ENCODE assay signal across 26 cellular contexts in the genomic region with DNA sequence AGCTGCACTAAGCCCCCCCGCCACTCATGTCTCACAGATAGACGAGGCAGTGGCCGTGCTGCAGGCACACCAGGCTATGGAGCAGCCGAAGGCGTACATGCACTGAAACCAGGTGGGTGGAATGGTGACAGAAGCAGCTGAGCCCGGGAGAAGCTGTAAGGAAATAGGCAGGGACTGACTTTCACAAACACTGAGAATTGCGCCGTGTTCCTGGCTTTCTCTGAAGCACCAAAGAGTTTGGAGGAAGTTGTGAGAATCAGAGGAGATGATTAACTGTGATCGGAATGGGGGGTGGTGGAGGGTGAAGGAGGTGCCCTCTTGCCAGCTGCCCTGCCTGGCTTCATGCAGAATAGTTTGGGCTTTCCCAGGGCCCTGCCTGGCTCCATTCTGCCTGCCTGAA. TPM values are rescaled to one million over a fixed set of nuclear protein-coding genes. Genes with fewer than 3 reads are reported as not detected.
A peak's percentile ranks its signal among the peaks of the same experiment; 100 is the strongest.
DNase-seq lines count a peak whose midpoint lies in the region; ATAC-seq, FAIRE-seq and TF ChIP-seq lines count a peak whose summit lies in the region.
"Had no signal": no experiment of that assay in that cellular context is flagged by ENCODE, and none has a peak within 500 bp of the region (broad histone marks: within the 10 kb centered on the region; RNA-seq: fewer than 3 reads in every experiment).

No MANE protein-coding gene starts in this region.

- 61 to 85% methylated on average over 3 to 5 of the region's 9 CpGs for WGBS in gastroesophageal sphincter (ENCODE audit: low coverage in 1 of 2), 2 donors

- no peak for DNase-seq in activated naive CD4-positive, alpha-beta T cell treated with anti-CD3 and anti-CD28 coated beads, Interleukin-2, amount 50 U/mL, for 72 hours (ENCODE audit: low spot score in 2 of 2)
- no peak for DNase-seq in activated naive CD4-positive, alpha-beta T cell treated with anti-CD3 and anti-CD28 coated beads, Interleukin-2, amount 10 ng/mL, durations not matched to agents 7 days and 5 days
- DNase-seq in activated naive CD8-positive, alpha-beta T cell treated with anti-CD3 and anti-CD28 coated beads, Interleukin-2, amount 50 U/mL, for 24 hours: no peak
- DNase-seq in foreskin fibroblast (peak; percentile 43 to 74), superior temporal gyrus (ENCODE audit: extremely low spot score) (peak; percentile 17), urothelium cell line (ENCODE audit: low spot score) (no peak)
- DNase-seq in activated CD8-positive, alpha-beta memory T cell treated with anti-CD3 and anti-CD28 coated beads for 24 hours: no peak
- DNase-seq: 8988T, AML-193, body of pancreas, COR-L47, DND-41, lower lobe of right lung, NCI-H1105, NCI-H1930, NCI-H226, SHP77, transverse colon had no signal

- peaks cover 0 to 9% of the 10 kb centered on the region in 2 donors for H3K36me3 Mint-ChIP-seq in activated naive CD4-positive, alpha-beta T cell treated with anti-CD3 and anti-CD28 coated beads, Interleukin-2, amount 50 U/mL, for 72 hours
- peaks cover 39% of the 10 kb centered on the region for H3K36me3 Mint-ChIP-seq in activated naive CD4-positive, alpha-beta T cell treated with anti-CD3 and anti-CD28 coated beads, Interleukin-2, amount 10 ng/mL, durations not matched to agents 7 days and 5 days
- peaks cover 42% of the 10 kb centered on the region for H3K36me3 Mint-ChIP-seq in activated naive CD8-positive, alpha-beta T cell treated with anti-CD3 and anti-CD28 coated beads, Interleukin-2, amount 50 U/mL, for 24 hours (ENCODE audit: low read depth)

- H3K36me3 ChIP-seq in gastroesophageal sphincter: peaks cover 0 to 78% of the 10 kb centered on the region in 2 donors

- H3K9me3 Mint-ChIP-seq in activated naive CD4-positive, alpha-beta T cell treated with anti-CD3 and anti-CD28 coated beads, Interleukin-2, amount 50 U/mL, for 72 hours: no peaks in the 10 kb centered on the region
- H3K9me3 Mint-ChIP-seq in activated naive CD4-positive, alpha-beta T cell treated with anti-CD3 and anti-CD28 coated beads, Interleukin-2, amount 10 ng/mL, durations not matched to agents 7 days and 5 days: no peaks in the 10 kb centered on the region
- no peaks in the 10 kb centered on the region for H3K9me3 Mint-ChIP-seq in activated naive CD8-positive, alpha-beta T cell treated with anti-CD3 and anti-CD28 coated beads, Interleukin-2, amount 50 U/mL, for 24 hours
- H3K9me3 Mint-ChIP-seq: activated T-helper 17 cell treated with anti-CD3 and anti-CD28 coated beads, Interleukin-2, amount 50 U/mL, for 72 hours; neural crest cell had no signal

- TF ChIP-seq CTCF in foreskin fibroblast (IDR thresholded peaks at IDR 0.05; ENCODE audit: low read depth, low read length) (no peak), gastroesophageal sphincter (IDR thresholded peaks at IDR 0.05) (no peak)

- no peaks in the 10 kb centered on the region for H3K4me1 ChIP-seq in gastroesophageal sphincter
- H3K4me1 ChIP-seq: body of pancreas, esophagus muscularis mucosa, HAP-1, lower lobe of right lung, transverse colon had no signal

- H3K4me3 ChIP-seq in foreskin fibroblast (ENCODE audit: low read depth in 1 of 2, low read length in 2 of 2) (no peak overlapping the region), gastroesophageal sphincter (no peak overlapping the region)
- H3K4me3 ChIP-seq: body of pancreas, esophagus muscularis mucosa, HAP-1, lower lobe of right lung, transverse colon had no signal

- no peaks in the 10 kb centered on the region for H3K4me1 Mint-ChIP-seq in activated naive CD4-positive, alpha-beta T cell treated with anti-CD3 and anti-CD28 coated beads, Interleukin-2, amount 10 ng/mL, durations not matched to agents 7 days and 5 days
- H3K4me1 Mint-ChIP-seq in activated naive CD8-positive, alpha-beta T cell treated with anti-CD3 and anti-CD28 coated beads, Interleukin-2, amount 50 U/mL, for 24 hours: no peaks in the 10 kb centered on the region
- H3K4me1 Mint-ChIP-seq: activated T-helper 17 cell treated with anti-CD3 and anti-CD28 coated beads, Interleukin-2, amount 50 U/mL, for 72 hours; neural crest cell had no signal

- no peak for TF ChIP-seq POLR2A in gastroesophageal sphincter (IDR thresholded peaks at IDR 0.05)

- CTCF ChIA-PET in activated naive CD4-positive, alpha-beta T cell treated with anti-CD3 and anti-CD28 coated beads, Interleukin-2, amount 10 ng/mL, durations not matched to agents 7 days and 5 days (lab: Charles Lee): no interaction called here

- peak overlapping the region; percentile 14 to 70 for H3K27ac Mint-ChIP-seq in activated naive CD4-positive, alpha-beta T cell treated with anti-CD3 and anti-CD28 coated beads, Interleukin-2, amount 50 U/mL, for 72 hours
- no peak overlapping the region for H3K27ac Mint-ChIP-seq in activated naive CD4-positive, alpha-beta T cell treated with anti-CD3 and anti-CD28 coated beads, Interleukin-2, amount 10 ng/mL, durations not matched to agents 7 days and 5 days
- peak overlapping the region; percentile 36 for H3K27ac Mint-ChIP-seq in activated naive CD8-positive, alpha-beta T cell treated with anti-CD3 and anti-CD28 coated beads, Interleukin-2, amount 50 U/mL, for 24 hours
- H3K27ac Mint-ChIP-seq: activated T-helper 17 cell treated with anti-CD3 and anti-CD28 coated beads, Interleukin-2, amount 50 U/mL, for 72 hours had no signal

- no peak for ATAC-seq in activated naive CD4-positive, alpha-beta T cell treated with anti-CD3 and anti-CD28 coated beads, Interleukin-2, amount 50 U/mL, for 72 hours
- ATAC-seq in activated naive CD8-positive, alpha-beta T cell treated with anti-CD3 and anti-CD28 coated beads, Interleukin-2, amount 50 U/mL, for 24 hours: no peak
- ATAC-seq in gastroesophageal sphincter: no peak
- ATAC-seq: activated T-helper 17 cell treated with anti-CD3 and anti-CD28 coated beads, Interleukin-2, amount 50 U/mL, for 72 hours; body of pancreas; lower lobe of right lung had no signal

- H3K9me3 ChIP-seq in gastroesophageal sphincter: no peaks in the 10 kb centered on the region
- H3K9me3 ChIP-seq: body of pancreas, esophagus muscularis mucosa, HAP-1, lower lobe of right lung, transverse colon had no signal

- H3K27me3 ChIP-seq in gastroesophageal sphincter: no peaks in the 10 kb centered on the region
- H3K27me3 ChIP-seq: body of pancreas, esophagus muscularis mucosa, transverse colon had no signal

- no peak overlapping the region for H3K27ac ChIP-seq in gastroesophageal sphincter
- H3K27ac ChIP-seq: body of pancreas, esophagus muscularis mucosa, HL-60, lower lobe of right lung, transverse colon had no signal

- no peaks in the 10 kb centered on the region for H3K27me3 Mint-ChIP-seq in activated naive CD4-positive, alpha-beta T cell treated with anti-CD3 and anti-CD28 coated beads, Interleukin-2, amount 10 ng/mL, durations not matched to agents 7 days and 5 days
- no peaks in the 10 kb centered on the region for H3K27me3 Mint-ChIP-seq in activated naive CD8-positive, alpha-beta T cell treated with anti-CD3 and anti-CD28 coated beads, Interleukin-2, amount 50 U/mL, for 24 hours
- H3K27me3 Mint-ChIP-seq: activated T-helper 17 cell treated with anti-CD3 and anti-CD28 coated beads, Interleukin-2, amount 50 U/mL, for 72 hours had no signal

- no peak for TF ChIP-seq EP300 in gastroesophageal sphincter (IDR thresholded peaks at IDR 0.05)

- no peak overlapping the region for H3K4me3 Mint-ChIP-seq in activated naive CD4-positive, alpha-beta T cell treated with anti-CD3 and anti-CD28 coated beads, Interleukin-2, amount 10 ng/mL, durations not matched to agents 7 days and 5 days
- no peak overlapping the region for H3K4me3 Mint-ChIP-seq in activated naive CD8-positive, alpha-beta T cell treated with anti-CD3 and anti-CD28 coated beads, Interleukin-2, amount 50 U/mL, for 24 hours
- H3K4me3 Mint-ChIP-seq: activated T-helper 17 cell treated with anti-CD3 and anti-CD28 coated beads, Interleukin-2, amount 50 U/mL, for 72 hours; neural crest cell had no signal

- no peak for FAIRE-seq in urothelium cell line (lab: Jason Lieb, UNC)
- FAIRE-seq: GM12891, keratinocyte had no signal

RNA-seq across cellular contexts. Expression of gene TOMM34, which starts 21.6 kb away (rescaled TPM):
- total RNA-seq in activated naive CD4-positive, alpha-beta T cell treated with anti-CD3 and anti-CD28 coated beads, Interleukin-2, amount 50 U/mL, for 72 hours: 10 to 100 TPM; 39.4 to 50.8 TPM
- 10 to 100 TPM in 3 of 4 donors, 1 to 10 TPM in 1; 6.8 to 16.5 (median 13.8) TPM for total RNA-seq in gastroesophageal sphincter

RNA-seq across cellular contexts. Expression of gene STK4, which starts 27.7 kb away (rescaled TPM):
- total RNA-seq in activated naive CD4-positive, alpha-beta T cell treated with anti-CD3 and anti-CD28 coated beads, Interleukin-2, amount 50 U/mL, for 72 hours: 100 to 1,000 TPM; 149 to 205 TPM
- total RNA-seq in gastroesophageal sphincter: 10 to 100 TPM; 26.9 to 33.5 (median 28.8) TPM

RNA-seq across cellular contexts. Expression of gene PABPC1L, which starts 28.8 kb away (rescaled TPM):
- total RNA-seq in activated naive CD4-positive, alpha-beta T cell treated with anti-CD3 and anti-CD28 coated beads, Interleukin-2, amount 50 U/mL, for 72 hours: 10 to 100 TPM; 63.6 to 96.7 TPM
- 10 to 100 TPM in 1 of 4 donors, 1 to 10 TPM in 3; 2.2 to 13.5 (median 3.2) TPM for total RNA-seq in gastroesophageal sphincter

RNA-seq across cellular contexts. Expression of gene YWHAB, which starts 53.1 kb away (rescaled TPM):
- 100 to 1,000 TPM; 185 to 222 TPM for total RNA-seq in activated naive CD4-positive, alpha-beta T cell treated with anti-CD3 and anti-CD28 coated beads, Interleukin-2, amount 50 U/mL, for 72 hours
- total RNA-seq in gastroesophageal sphincter: 100 to 1,000 TPM; 127 to 143 (median 135) TPM

Comparison
In these comparisons a context has a peak if more than half of its experiments do, and no peak if none do; other contexts are left out.
1. DNase-seq: peak in foreskin fibroblast (2 of 2) and superior temporal gyrus (single experiment); none in activated naive CD4-positive, alpha-beta T cell treated with anti-CD3 and anti-CD28 coated beads, Interleukin-2, amount 50 U/mL, for 72 hours (0 of 2), activated naive CD4-positive, alpha-beta T cell treated with anti-CD3 and anti-CD28 coated beads, Interleukin-2, amount 10 ng/mL, durations not matched to agents 7 days and 5 days (single experiment), activated naive CD8-positive, alpha-beta T cell treated with anti-CD3 and anti-CD28 coated beads, Interleukin-2, amount 50 U/mL, for 24 hours (single experiment), urothelium cell line (single experiment) and activated CD8-positive, alpha-beta memory T cell treated with anti-CD3 and anti-CD28 coated beads for 24 hours (single experiment).
2. RNA of gene STK4, which starts 27.7 kb away (total RNA-seq): 149 to 205 TPM in activated naive CD4-positive, alpha-beta T cell treated with anti-CD3 and anti-CD28 coated beads, Interleukin-2, amount 50 U/mL, for 72 hours; 26.9 to 33.5 TPM in gastroesophageal sphincter; every median in the first group is over 4 times any median in the second.
3. RNA of gene PABPC1L, which starts 28.8 kb away (total RNA-seq): 63.6 to 96.7 TPM in activated naive CD4-positive, alpha-beta T cell treated with anti-CD3 and anti-CD28 coated beads, Interleukin-2, amount 50 U/mL, for 72 hours; 2.2 to 13.5 TPM in gastroesophageal sphincter; every median in the first group is over 4 times any median in the second.